ENCODE assay signal across 27 cellular contexts in the genomic region with DNA sequence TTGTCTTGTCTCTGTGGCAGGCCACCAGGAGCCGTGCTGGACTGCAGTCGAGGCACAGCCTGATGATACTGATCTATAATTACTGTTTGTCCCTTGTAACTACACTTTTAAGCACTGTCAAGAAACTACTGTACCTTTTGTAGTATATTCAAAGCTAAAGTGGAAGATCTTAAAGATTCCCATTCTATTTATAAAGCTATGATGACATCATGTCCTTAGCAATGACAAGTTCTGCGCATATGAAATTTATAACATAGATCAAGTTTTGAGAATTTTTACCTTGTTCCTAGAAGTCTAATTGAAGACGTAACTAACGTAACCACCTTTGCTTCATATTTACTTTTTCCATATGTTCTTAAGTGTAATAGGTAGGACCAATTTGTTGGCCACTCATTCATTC.
"Had no signal": no experiment of that assay in that cellular context is flagged by ENCODE, and none has a peak within 500 bp of the region (broad histone marks: within the 10 kb centered on the region; RNA-seq: fewer than 3 reads in every experiment).

No MANE protein-coding gene starts in this region.

- H2AFZ ChIP-seq: parathyroid adenoma had no signal

- H3K4me2 ChIP-seq: smooth muscle cell had no signal

- DNase-seq: naive thymus-derived CD8-positive, alpha-beta T cell; nephron progenitor cell; nucleus accumbens; ovary; posterior cingulate gyrus; psoas muscle; right cardiac atrium; spleen; stimulated activated CD4-positive, alpha-beta T cell treated with anti-CD3 and anti-CD28 coated beads, Interleukin-12 subunit alpha, Interleukin-12 subunit beta, amount 100 ng/mL, for 4 hours; stimulated activated CD4-positive, alpha-beta T cell treated with anti-CD3 and anti-CD28 coated beads, Interleukin-1b, Interleukin-23, amount 100 ng/mL, for 48 hours; stimulated activated CD4-positive, alpha-beta T cell treated with anti-CD3 and anti-CD28 coated beads, Interleukin-4, amount 100 ng/mL, for 1 hour; stimulated activated CD4-positive, alpha-beta T cell treated with anti-CD3 and anti-CD28 coated beads, Interleukin-4, amount 100 ng/mL, for 4 hours; stimulated activated CD8-positive, alpha-beta memory T cell treated with anti-CD3 and anti-CD28 coated beads, Interleukin-4, amount 100 ng/mL, for 48 hours; stimulated activated naive CD4-positive, alpha-beta T cell; stimulated activated naive CD8-positive, alpha-beta T cell treated with anti-CD3 and anti-CD28 coated beads, Interleukin-15, amount 100 ng/mL, for 72 hours; stimulated activated naive CD8-positive, alpha-beta T cell treated with anti-CD3 and anti-CD28 coated beads, Interleukin-15, Interleukin-2, amounts not matched to agents 100 U/mL and 50 U/mL, for 24 hours; substantia nigra; testis; tibial artery; transverse colon; upper lobe of right lung had no signal

- H3K27me3 ChIP-seq: neutrophil, ovary, spleen, suprapubic skin, testis, tibial artery, transverse colon, upper lobe of right lung, vagina had no signal

- H3K27ac ChIP-seq: neutrophil, ovary, parathyroid adenoma, psoas muscle, skin epidermis, spleen, suprapubic skin, testis, tibial artery, transverse colon, upper lobe of right lung, vagina had no signal

- H3K4me1 ChIP-seq: parathyroid adenoma, psoas muscle, spleen, suprapubic skin, testis, tibial artery, transverse colon, upper lobe of right lung, vagina had no signal

- H3K36me3 ChIP-seq: neutrophil, ovary, spleen, suprapubic skin, tibial artery, transverse colon, upper lobe of right lung, vagina had no signal

- H3K9me3 ChIP-seq: neutrophil, ovary, psoas muscle, spleen, suprapubic skin, testis, tibial artery, transverse colon, upper lobe of right lung, vagina had no signal

- H3K9ac ChIP-seq: parathyroid adenoma had no signal

- H3K4me3 ChIP-seq: ovary, psoas muscle, skin epidermis, smooth muscle cell, spleen, suprapubic skin, testis, tibial artery, transverse colon, upper lobe of right lung, vagina had no signal

- H3K79me2 ChIP-seq: parathyroid adenoma had no signal
